In genomic region chr19:32317045-32317444, GRCh38 we compare ENCODE assay signal across 1 cellular context.
TF ChIP-seq lines count a peak whose summit lies in the region.

No MANE protein-coding gene starts in this region.

TF ChIP-seq in WTC11, 78 proteins besides CTCF, POLR2A, EP300 and RAD21 (continued from another document):
- TF ChIP-seq ZNF423 (CRISPR knock-in tag; IDR thresholded peaks at IDR 0.05) (no peak), ZNF416 (CRISPR knock-in tag; IDR thresholded peaks at IDR 0.05) (no peak), TP53 (CRISPR knock-in tag; IDR thresholded peaks at IDR 0.05) (no peak), NR2C2 (CRISPR knock-in tag; IDR thresholded peaks at IDR 0.05) (no peak), AR (CRISPR knock-in tag; IDR thresholded peaks at IDR 0.05) (no peak), ZBTB43 (CRISPR knock-in tag; IDR thresholded peaks at IDR 0.05) (no peak), TCF7 (CRISPR knock-in tag; IDR thresholded peaks at IDR 0.05; ENCODE audit: low read depth) (no peak), PRDM15 (CRISPR knock-in tag; IDR thresholded peaks at IDR 0.05) (no peak), SMAD3 (CRISPR knock-in tag; IDR thresholded peaks at IDR 0.05; ENCODE audit: borderline replicate concordance) (no peak), NR3C1 (CRISPR knock-in tag; conservative IDR thresholded peaks at IDR 0.05; ENCODE audit: low read depth) (no peak)
